8 cellular contexts compared by ENCODE assay signal in genomic region chr6:121435444-121436069, GRCh38. TPM values are rescaled to one million over a fixed set of nuclear protein-coding genes. Genes with fewer than 3 reads are reported as not detected.
DNase-seq lines count a peak whose midpoint lies in the region; ATAC-seq and TF ChIP-seq lines count a peak whose summit lies in the region.

TSS of gene GJA1 (plus strand) at chr6:121435646. CDS start at chr6:121446848, 11,202 bp downstream.

- H3K4me1 ChIP-seq in neuron (ENCODE audit: insufficient read depth, low read length), result peaks cover 19% of the 10 kb centered on the region

- DNase-seq in HEK293T (ENCODE audit: extremely low spot score), result peak; percentile 66
- peak; percentile 85 for DNase-seq in glomerular endothelial cell (ENCODE audit: extremely low read depth, low read depth, low spot score)
- no peak for DNase-seq in NCI-H526 (lab: John Stamatoyannopoulos, UW)
- DNase-seq in activated naive CD4-positive, alpha-beta T cell treated with Interleukin-2 at 50 U/mL for 16 hours, result no peak

- H3K4me3 Mint-ChIP-seq in activated T-helper 17 cell treated with anti-CD3 and anti-CD28 coated beads, Interleukin-2, amount 50 U/mL, for 72 hours, result peak within 1 kb of the TSS; percentile 81

- no peaks in the 10 kb centered on the region for H3K36me3 Mint-ChIP-seq in activated T-helper 17 cell treated with anti-CD3 and anti-CD28 coated beads, Interleukin-2, amount 50 U/mL, for 72 hours (ENCODE audit: low read depth)

- peaks cover 22% of the 10 kb centered on the region for H3K27me3 Mint-ChIP-seq in activated T-helper 17 cell treated with anti-CD3 and anti-CD28 coated beads, Interleukin-2, amount 50 U/mL, for 72 hours

- ATAC-seq in activated T-helper 17 cell treated with anti-CD3 and anti-CD28 coated beads, Interleukin-2, amount 50 U/mL, for 72 hours (replicated peaks), result no peak
- no peak for ATAC-seq in HG03571 (IDR thresholded peaks at IDR 0.05; ENCODE audit: unreplicated experiment)
- ATAC-seq in GM18498 (IDR thresholded peaks at IDR 0.05; ENCODE audit: unreplicated experiment), result no peak

- CTCF ChIA-PET in HEK293T (lab: Yijun Ruan, JAX), result interaction anchor here (1.6 to 3.7 kb wide), 2 partner anchors 413 to 749 kb away, joined by 4 to 14 read pairs; no protein-coding TSS in a partner anchor

- H2AFZ ChIP-seq in neuron (ENCODE audit: low read depth, low read length), result peak within 1 kb of the TSS; percentile 83

- POLR2A ChIA-PET in HEK293T (lab: Yijun Ruan, JAX), result interaction anchor here (0.9 to 2.8 kb wide), 3 partner anchors 101 to 414 kb away, joined by 3 to 14 read pairs (median 3); no protein-coding TSS in a partner anchor

- peak within 1 kb of the TSS; percentile 58 for H3K4me3 ChIP-seq in neuron (ENCODE audit: low read length)

- H3K9me3 Mint-ChIP-seq in activated T-helper 17 cell treated with anti-CD3 and anti-CD28 coated beads, Interleukin-2, amount 50 U/mL, for 72 hours, result no peaks in the 10 kb centered on the region

- H3K27ac Mint-ChIP-seq in activated T-helper 17 cell treated with anti-CD3 and anti-CD28 coated beads, Interleukin-2, amount 50 U/mL, for 72 hours, result no peak within 1 kb of the TSS

- no peaks in the 10 kb centered on the region for H3K9me3 ChIP-seq in neuron (ENCODE audit: low read length)

- peaks cover 5% of the 10 kb centered on the region for H3K4me1 Mint-ChIP-seq in activated T-helper 17 cell treated with anti-CD3 and anti-CD28 coated beads, Interleukin-2, amount 50 U/mL, for 72 hours

- no peaks in the 10 kb centered on the region for H3K36me3 ChIP-seq in neuron (ENCODE audit: insufficient read depth, low read length)

- no peaks in the 10 kb centered on the region for H3K27me3 ChIP-seq in neuron (ENCODE audit: insufficient read depth, low read length)

TF ChIP-seq in HEK293T, 16 proteins besides CTCF, POLR2A, EP300 and RAD21:
- TF ChIP-seq, protein P1, sequence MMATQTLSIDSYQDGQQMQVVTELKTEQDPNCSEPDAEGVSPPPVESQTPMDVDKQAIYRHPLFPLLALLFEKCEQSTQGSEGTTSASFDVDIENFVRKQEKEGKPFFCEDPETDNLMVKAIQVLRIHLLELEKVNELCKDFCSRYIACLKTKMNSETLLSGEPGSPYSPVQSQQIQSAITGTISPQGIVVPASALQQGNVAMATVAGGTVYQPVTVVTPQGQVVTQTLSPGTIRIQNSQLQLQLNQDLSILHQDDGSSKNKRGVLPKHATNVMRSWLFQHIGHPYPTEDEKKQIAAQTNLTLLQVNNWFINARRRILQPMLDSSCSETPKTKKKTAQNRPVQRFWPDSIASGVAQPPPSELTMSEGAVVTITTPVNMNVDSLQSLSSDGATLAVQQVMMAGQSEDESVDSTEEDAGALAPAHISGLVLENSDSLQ (IDR thresholded peaks at IDR 0.05), result 0 out of 2 replicates have a peak, but pooled peaks have one; percentile 1
- TF ChIP-seq L3MBTL2 (conservative IDR thresholded peaks at IDR 0.05) (no peak), HDGF (IDR thresholded peaks at IDR 0.05; ENCODE audit: borderline replicate concordance) (no peak), NFRKB (IDR thresholded peaks at IDR 0.05) (no peak), TARDBP (IDR thresholded peaks at IDR 0.05) (no peak)

RNA-seq across cellular contexts. Expression of gene GJA1, which starts in this region (rescaled TPM):
- total RNA-seq in activated T-helper 17 cell treated with anti-CD3 and anti-CD28 coated beads, Interleukin-2, amount 50 U/mL, for 72 hours, result under 1 TPM in 1 of 2 donors, not detected in 1; 0.11 TPM
- total RNA-seq in glomerular endothelial cell, result 232 and 310 TPM in 2 replicates

Comparison
In these comparisons a context has a peak if more than half of its experiments do, and no peak if none do; other contexts are left out.
1. RNA of gene GJA1 (total RNA-seq): 232 to 310 TPM in glomerular endothelial cell; 0.11 TPM in activated T-helper 17 cell treated with anti-CD3 and anti-CD28 coated beads, Interleukin-2, amount 50 U/mL, for 72 hours; every median in the first group is over 100 times any median in the second.
2. DNase-seq: peak in HEK293T (single experiment) and glomerular endothelial cell (single experiment); none in NCI-H526 (0 of 2) and activated naive CD4-positive, alpha-beta T cell treated with Interleukin-2 at 50 U/mL for 16 hours (single experiment).